In genomic region chr12:50924131-50924438, GRCh38 we compare ENCODE assay signal across 8 cellular contexts. TPM values are rescaled to one million over a fixed set of nuclear protein-coding genes. Genes with fewer than 3 reads are reported as not detected.
DNase-seq lines count a peak whose midpoint lies in the region; ATAC-seq, FAIRE-seq and TF ChIP-seq lines count a peak whose summit lies in the region.

No MANE protein-coding gene starts in this region.

- no peaks in the 10 kb centered on the region for H3K36me3 Mint-ChIP-seq in T-helper 17 cell (ENCODE audit: low read depth)
- no peaks in the 10 kb centered on the region for H3K36me3 Mint-ChIP-seq in stimulated activated naive CD8-positive, alpha-beta T cell treated with anti-CD3 and anti-CD28 coated beads, Interleukin-15, Interleukin-2, amounts not matched to agents 100 ng/mL and 50 ng/mL, for 24 hours (ENCODE audit: low read depth)

- TF ChIP-seq CTCF in hepatocyte (IDR thresholded peaks at IDR 0.05; ENCODE audit: poor library complexity), result no peak

- no peaks in the 10 kb centered on the region for H4K20me1 ChIP-seq in hepatocyte (ENCODE audit: insufficient read depth, poor library complexity, severe bottlenecking)

- H3K27me3 Mint-ChIP-seq in T-helper 17 cell, result no peaks in the 10 kb centered on the region
- H3K27me3 Mint-ChIP-seq in stimulated activated naive CD8-positive, alpha-beta T cell treated with anti-CD3 and anti-CD28 coated beads, Interleukin-15, Interleukin-2, amounts not matched to agents 100 ng/mL and 50 ng/mL, for 24 hours, result no peaks in the 10 kb centered on the region

- peak; percentile 58 for DNase-seq in DMS79 (lab: John Stamatoyannopoulos, UW)
- no peak for DNase-seq in DMS79 treated with DMSO at 0.1 percent for 48 hours (lab: John Stamatoyannopoulos, UW)
- no peak for DNase-seq in T-helper 17 cell
- DNase-seq in hepatocyte (ENCODE audit: low spot score), result no peak
- DNase-seq in COLO668 (lab: John Stamatoyannopoulos, UW; ENCODE audit: unreplicated experiment), result no peak
- DNase-seq in HTR-8/SVneo (ENCODE audit: insufficient read length, low spot score), result no peak
- DNase-seq in NCI-H187 treated with DMSO at 0.1 percent for 48 hours (lab: John Stamatoyannopoulos, UW), result no peak

- no peaks in the 10 kb centered on the region for H3K36me3 ChIP-seq in hepatocyte (replicated peaks; ENCODE audit: insufficient read depth, low read depth)

- H3K27me3 ChIP-seq in hepatocyte, result no peaks in the 10 kb centered on the region

- H3K9me3 ChIP-seq in T-helper 17 cell (ENCODE audit: control insufficient read depth, low read length, poor library complexity, severe bottlenecking) (no peaks in the 10 kb centered on the region), hepatocyte (ENCODE audit: low read depth) (no peaks in the 10 kb centered on the region)

- H3K79me2 ChIP-seq in hepatocyte, result peaks cover 41% of the 10 kb centered on the region

- peak overlapping the region; percentile 13 for H3K4me3 ChIP-seq in hepatocyte

- H3K4me2 ChIP-seq in hepatocyte, result peak overlapping the region; percentile 84

- no peaks in the 10 kb centered on the region for H3K9me2 ChIP-seq in hepatocyte (replicated peaks; ENCODE audit: insufficient read depth)

- peak overlapping the region; percentile 78 for H2AFZ ChIP-seq in hepatocyte

- no peak for FAIRE-seq in HTR-8/SVneo (lab: Jason Lieb, UNC)

- H3K9me3 Mint-ChIP-seq in stimulated activated naive CD8-positive, alpha-beta T cell treated with anti-CD3 and anti-CD28 coated beads, Interleukin-15, Interleukin-2, amounts not matched to agents 100 ng/mL and 50 ng/mL, for 24 hours, result no peaks in the 10 kb centered on the region

- H3K4me1 Mint-ChIP-seq in T-helper 17 cell, result peaks cover 5% of the 10 kb centered on the region
- peaks cover 56% of the 10 kb centered on the region for H3K4me1 Mint-ChIP-seq in stimulated activated naive CD8-positive, alpha-beta T cell treated with anti-CD3 and anti-CD28 coated beads, Interleukin-15, Interleukin-2, amounts not matched to agents 100 ng/mL and 50 ng/mL, for 24 hours (ENCODE audit: low read depth)

- ATAC-seq in T-helper 17 cell, result peak; percentile 21

- H3K4me3 Mint-ChIP-seq in T-helper 17 cell, result peak overlapping the region; percentile 50
- peak overlapping the region; percentile 76 for H3K4me3 Mint-ChIP-seq in stimulated activated naive CD8-positive, alpha-beta T cell treated with anti-CD3 and anti-CD28 coated beads, Interleukin-15, Interleukin-2, amounts not matched to agents 100 ng/mL and 50 ng/mL, for 24 hours

- 2% methylated on average over 4 of the region's 4 CpGs for WGBS in hepatocyte (ENCODE audit: low lambda C conversion rate, missing lambda C conversion rate)

- H3K4me1 ChIP-seq in hepatocyte (ENCODE audit: insufficient read depth), result peaks cover 38% of the 10 kb centered on the region

- peak overlapping the region; percentile 94 for H3K27ac ChIP-seq in hepatocyte

- peak overlapping the region; percentile 53 for H3K27ac Mint-ChIP-seq in T-helper 17 cell
- H3K27ac Mint-ChIP-seq in stimulated activated naive CD8-positive, alpha-beta T cell treated with anti-CD3 and anti-CD28 coated beads, Interleukin-15, Interleukin-2, amounts not matched to agents 100 ng/mL and 50 ng/mL, for 24 hours, result peak overlapping the region; percentile 86

RNA-seq across cellular contexts. Expression of gene HIGD1C, which starts 28.3 kb away (rescaled TPM):
- total RNA-seq in T-helper 17 cell, result not detected
- total RNA-seq in hepatocyte, result not detected in 2 replicates
- not detected in 2 replicates for polyA plus RNA-seq in hepatocyte
